11 cellular contexts compared by ENCODE assay signal in genomic region chr18:29154758-29155725, GRCh38.
DNase-seq lines count a peak whose midpoint lies in the region; ATAC-seq lines count a peak whose summit lies in the region.
"Had no signal": no experiment of that assay in that cellular context is flagged by ENCODE, and none has a peak within 500 bp of the region (broad histone marks: within the 10 kb centered on the region; RNA-seq: fewer than 3 reads in every experiment).

No MANE protein-coding gene starts in this region.

- H2BK120ac ChIP-seq in trophoblast cell (ENCODE audit: insufficient read depth, low read length, poor library complexity): peak overlapping the region; percentile 1

- H3K27ac ChIP-seq in trophoblast cell (ENCODE audit: low read depth, low read length): peak overlapping the region; percentile 65

- H3K4me1 ChIP-seq in trophoblast cell (ENCODE audit: control insufficient read depth in 1 of 2, insufficient read depth in 2 of 2, low read length in 2 of 2): peaks cover 0 to 6% of the 10 kb centered on the region in 2 experiments

- no peak overlapping the region for H3K4ac ChIP-seq in trophoblast cell (ENCODE audit: low read depth, low read length)

- H3K4me3 ChIP-seq in trophoblast cell (ENCODE audit: low read depth, low read length): no peak overlapping the region
- H3K4me3 ChIP-seq: K562 had no signal

- no peak overlapping the region for H4K8ac ChIP-seq in trophoblast cell (ENCODE audit: low read depth, low read length)

- H2BK5ac ChIP-seq in trophoblast cell (ENCODE audit: low read depth, low read length, poor library complexity): no peak overlapping the region

- no peak overlapping the region for H3K23ac ChIP-seq in trophoblast cell (ENCODE audit: low read length)

- no peak overlapping the region for H4K12ac ChIP-seq in trophoblast cell (ENCODE audit: low read depth, low read length)

- H3K18ac ChIP-seq in trophoblast cell (ENCODE audit: low read length): no peak overlapping the region

- no peak overlapping the region for H3K14ac ChIP-seq in trophoblast cell (ENCODE audit: low read length)

- no peak overlapping the region for H2AFZ ChIP-seq in trophoblast cell (ENCODE audit: insufficient read depth, low read length, poor library complexity)

- H3K4me2 ChIP-seq in trophoblast cell (ENCODE audit: low read length): peak overlapping the region; percentile 31

- H3K36me3 ChIP-seq in trophoblast cell (ENCODE audit: control insufficient read depth in 1 of 2, insufficient read depth in 2 of 2, low read length in 2 of 2): no peaks in the 10 kb centered on the region

- no CpG with 5 or more reads among the region's 9 CpGs for WGBS in trophoblast cell (ENCODE audit: extremely low coverage, insufficient coverage, insufficient read length)

- H2AK5ac ChIP-seq in trophoblast cell (ENCODE audit: low read length): no peak overlapping the region

- H3K79me2 ChIP-seq in trophoblast cell (ENCODE audit: control insufficient read depth, insufficient read depth, low read length, poor library complexity): no peaks in the 10 kb centered on the region

- no peaks in the 10 kb centered on the region for H3K9me3 ChIP-seq in trophoblast cell (ENCODE audit: insufficient read depth, low read depth, low read length)

- H3K9ac ChIP-seq in trophoblast cell (ENCODE audit: low read length): no peak overlapping the region

- ATAC-seq in HG03378 (IDR thresholded peaks at IDR 0.05; ENCODE audit: unreplicated experiment): no peak
- no peak for ATAC-seq in HG03045 (IDR thresholded peaks at IDR 0.05; ENCODE audit: unreplicated experiment)
- ATAC-seq: K562; stimulated activated memory B cell treated with anti-CD40 and anti-IgM and Interleukin-4, amounts not matched to agents 10 μg/mL and 1 μg/mL and 100 μg/mL, for 72 hours had no signal

- H3K27me3 ChIP-seq in trophoblast cell (ENCODE audit: insufficient read depth, low read length): no peaks in the 10 kb centered on the region

- H2BK12ac ChIP-seq in trophoblast cell (ENCODE audit: low read length): no peak overlapping the region

- H4K91ac ChIP-seq in trophoblast cell (ENCODE audit: low read depth, low read length): peak overlapping the region; percentile 26

- peaks cover 5% of the 10 kb centered on the region for H3K79me1 ChIP-seq in trophoblast cell (ENCODE audit: low read length)

- DNase-seq in GM03348 (ENCODE audit: low spot score) (peak; percentile 50), NCI-H510A treated with DMSO at 0.1 percent for 48 hours (lab: John Stamatoyannopoulos, UW) (peak; percentile 28), epidermal melanocyte (ENCODE audit: insufficient read length, low spot score) (peak; percentile 23), trophoblast cell (peak; percentile 39 to 81), NCI-H1930 (lab: John Stamatoyannopoulos, UW) (no peak)
- no peak for DNase-seq in activated CD4-positive, CD25-positive, alpha-beta regulatory T cell treated with anti-CD3 and anti-CD28 coated beads, Interleukin-2, amount 50 U/mL, for 72 hours
- DNase-seq: NCI-H82 had no signal

Comparison
In these comparisons a context has a peak if more than half of its experiments do, and no peak if none do; other contexts are left out.
1. DNase-seq: peak in GM03348 (single experiment), NCI-H510A treated with DMSO at 0.1 percent for 48 hours (single experiment), epidermal melanocyte (single experiment) and trophoblast cell (2 of 2); none in activated CD4-positive, CD25-positive, alpha-beta regulatory T cell treated with anti-CD3 and anti-CD28 coated beads, Interleukin-2, amount 50 U/mL, for 72 hours (single experiment) and NCI-H1930 (0 of 2).